ENCODE assay signal across 25 cellular contexts in genomic region chr14:20997564-20997963, GRCh38. TPM values are rescaled to one million over a fixed set of nuclear protein-coding genes. Genes with fewer than 3 reads are reported as not detected.
"Had no signal": no experiment of that assay in that cellular context is flagged by ENCODE, and none has a peak within 500 bp of the region (broad histone marks: within the 10 kb centered on the region; RNA-seq: fewer than 3 reads in every experiment).

No MANE protein-coding gene starts in this region.

- H3K27ac ChIP-seq: coronary artery, gastroesophageal sphincter, heart right ventricle, upper lobe of right lung had no signal

- H3K4me3 ChIP-seq: coronary artery, gastroesophageal sphincter, heart right ventricle, SK-N-MC, upper lobe of right lung had no signal

- H3K9me3 Mint-ChIP-seq: activated CD4-positive, alpha-beta T cell treated with anti-CD3 and anti-CD28 coated beads, Interleukin-2, amount 10 ng/mL, durations not matched to agents 24 days and 14 days; activated naive CD8-positive, alpha-beta T cell treated with anti-CD3 and anti-CD28 coated beads, Interleukin-2, amount 50 U/mL, for 24 hours; activated T-cell treated with anti-CD3 and anti-CD28 coated beads, Interleukin-2, amount 50 U/mL, for 24 hours; activated T-helper 2 cell treated with anti-CD3 and anti-CD28 coated beads, Interferon-gamma antibody, Interleukin-2, Interleukin-4, amounts not matched to agents 10 μg/mL and 5 μg/mL and 100 μg/mL, durations not matched to agents 14 hours and 24 hours and 36 hours; central memory CD8-positive, alpha-beta T cell; memory B cell; natural killer cell; stimulated activated naive CD8-positive, alpha-beta T cell treated with anti-CD3 and anti-CD28 coated beads, Interleukin-15, Interleukin-2, amounts not matched to agents 100 ng/mL and 50 ng/mL, for 24 hours had no signal

- FAIRE-seq: endometrium had no signal

- H3K27me3 ChIP-seq: gastroesophageal sphincter, heart right ventricle, upper lobe of right lung had no signal

- DNase-seq: activated CD4-positive, alpha-beta T cell treated with anti-CD3 and anti-CD28 coated beads, Interleukin-2, amount 10 ng/mL, durations not matched to agents 24 days and 14 days; activated CD4-positive, CD25-positive, alpha-beta regulatory T cell; activated CD8-positive, alpha-beta T cell treated with anti-CD3 and anti-CD28 coated beads, Interleukin-2, amount 10 ng/mL, durations not matched to agents 7 days and 5 days; activated naive CD4-positive, alpha-beta T cell treated with Interleukin-2 at 50 U/mL for 16 hours; activated naive CD8-positive, alpha-beta T cell treated with anti-CD3 and anti-CD28 coated beads, Interleukin-2, amount 50 U/mL, for 24 hours; activated T-cell treated with anti-CD3 and anti-CD28 coated beads, Interleukin-2, amount 50 U/mL, for 24 hours; aorta; heart right ventricle; natural killer cell; retina; stimulated activated CD4-positive, alpha-beta T cell treated with anti-CD3 and anti-CD28 coated beads, Interleukin-15, amount 100 ng/mL, for 24 hours; stimulated activated CD4-positive, alpha-beta T cell treated with anti-CD3 and anti-CD28 coated beads, Interleukin-2, amount 100 ng/mL, for 48 hours; upper lobe of right lung had no signal

- H3K4me1 Mint-ChIP-seq: activated naive CD8-positive, alpha-beta T cell treated with anti-CD3 and anti-CD28 coated beads, Interleukin-2, amount 50 U/mL, for 24 hours had no signal

- H3K27ac Mint-ChIP-seq: activated CD4-positive, alpha-beta T cell treated with anti-CD3 and anti-CD28 coated beads, Interleukin-2, amount 10 ng/mL, durations not matched to agents 24 days and 14 days; activated CD8-positive, alpha-beta T cell treated with anti-CD3 and anti-CD28 coated beads, Interleukin-2, amount 10 ng/mL, durations not matched to agents 7 days and 5 days; activated naive CD8-positive, alpha-beta T cell treated with anti-CD3 and anti-CD28 coated beads, Interleukin-2, amount 50 U/mL, for 24 hours; activated T-helper 2 cell treated with anti-CD3 and anti-CD28 coated beads, Interferon-gamma antibody, Interleukin-2, Interleukin-4, amounts not matched to agents 10 μg/mL and 5 μg/mL and 100 μg/mL, durations not matched to agents 14 hours and 24 hours and 36 hours; memory B cell; natural killer cell had no signal

- H3K4me3 Mint-ChIP-seq: activated CD4-positive, alpha-beta T cell treated with anti-CD3 and anti-CD28 coated beads, Interleukin-2, amount 10 ng/mL, durations not matched to agents 24 days and 14 days; activated CD8-positive, alpha-beta T cell treated with anti-CD3 and anti-CD28 coated beads, Interleukin-2, amount 10 ng/mL, durations not matched to agents 7 days and 5 days; activated naive CD8-positive, alpha-beta T cell treated with anti-CD3 and anti-CD28 coated beads, Interleukin-2, amount 50 U/mL, for 24 hours; activated T-cell treated with anti-CD3 and anti-CD28 coated beads, Interleukin-2, amount 50 U/mL, for 24 hours; central memory CD8-positive, alpha-beta T cell; memory B cell; natural killer cell; stimulated activated naive CD8-positive, alpha-beta T cell treated with anti-CD3 and anti-CD28 coated beads, Interleukin-15, Interleukin-2, amounts not matched to agents 100 ng/mL and 50 ng/mL, for 24 hours had no signal

- H3K27me3 Mint-ChIP-seq: activated CD4-positive, alpha-beta T cell treated with anti-CD3 and anti-CD28 coated beads, Interleukin-2, amount 10 ng/mL, durations not matched to agents 24 days and 14 days; activated naive CD8-positive, alpha-beta T cell treated with anti-CD3 and anti-CD28 coated beads, Interleukin-2, amount 50 U/mL, for 24 hours; activated T-cell treated with anti-CD3 and anti-CD28 coated beads, Interleukin-2, amount 50 U/mL, for 24 hours; central memory CD8-positive, alpha-beta T cell; memory B cell; stimulated activated naive CD8-positive, alpha-beta T cell treated with anti-CD3 and anti-CD28 coated beads, Interleukin-15, Interleukin-2, amounts not matched to agents 100 ng/mL and 50 ng/mL, for 24 hours had no signal

- H3K4me1 ChIP-seq: upper lobe of right lung had no signal

- H3K9me3 ChIP-seq: gastroesophageal sphincter, heart right ventricle, upper lobe of right lung had no signal

- ATAC-seq: activated CD8-positive, alpha-beta T cell treated with anti-CD3 and anti-CD28 coated beads, Interleukin-2, amount 10 ng/mL, durations not matched to agents 7 days and 5 days; activated naive CD8-positive, alpha-beta T cell treated with anti-CD3 and anti-CD28 coated beads, Interleukin-2, amount 50 U/mL, for 24 hours; gastroesophageal sphincter; heart right ventricle; natural killer cell; upper lobe of right lung had no signal

RNA-seq across cellular contexts. Expression of gene SLC39A2, which starts 1.5 kb away (rescaled TPM):
- total RNA-seq: activated CD4-positive, alpha-beta T cell treated with anti-CD3 and anti-CD28 coated beads, Interleukin-2, amount 10 ng/mL, durations not matched to agents 24 days and 14 days; activated CD8-positive, alpha-beta T cell treated with anti-CD3 and anti-CD28 coated beads, Interleukin-2, amount 10 ng/mL, durations not matched to agents 7 days and 5 days; aorta; heart right ventricle; mucosa of gallbladder; natural killer cell; skeletal muscle tissue; temporal lobe; upper lobe of right lung had no signal

RNA-seq across cellular contexts. Expression of gene TPPP2, which starts 32.5 kb away (rescaled TPM):
- total RNA-seq: activated CD4-positive, alpha-beta T cell treated with anti-CD3 and anti-CD28 coated beads, Interleukin-2, amount 10 ng/mL, durations not matched to agents 24 days and 14 days; activated CD8-positive, alpha-beta T cell treated with anti-CD3 and anti-CD28 coated beads, Interleukin-2, amount 10 ng/mL, durations not matched to agents 7 days and 5 days; activated T-helper 2 cell treated with anti-CD3 and anti-CD28 coated beads, Interferon-gamma antibody, Interleukin-2, Interleukin-4, amounts not matched to agents 10 μg/mL and 5 μg/mL and 100 μg/mL, durations not matched to agents 14 hours and 24 hours and 36 hours; aorta; esophagus mucosa; gastroesophageal sphincter; natural killer cell; skeletal muscle tissue; temporal lobe; upper lobe of right lung had no signal

RNA-seq across cellular contexts. Expression of gene RNASE13, which starts 37.0 kb away (rescaled TPM):
- total RNA-seq: activated CD4-positive, alpha-beta T cell treated with anti-CD3 and anti-CD28 coated beads, Interleukin-2, amount 10 ng/mL, durations not matched to agents 24 days and 14 days; activated CD8-positive, alpha-beta T cell treated with anti-CD3 and anti-CD28 coated beads, Interleukin-2, amount 10 ng/mL, durations not matched to agents 7 days and 5 days; activated T-helper 2 cell treated with anti-CD3 and anti-CD28 coated beads, Interferon-gamma antibody, Interleukin-2, Interleukin-4, amounts not matched to agents 10 μg/mL and 5 μg/mL and 100 μg/mL, durations not matched to agents 14 hours and 24 hours and 36 hours; aorta; esophagus mucosa; gastroesophageal sphincter; heart right ventricle; natural killer cell; skeletal muscle tissue; temporal lobe; upper lobe of right lung had no signal
